In genomic region chr17:41801374-41802062, GRCh38 we compare ENCODE assay signal across 1 cellular context.
TF ChIP-seq lines count a peak whose summit lies in the region.

No MANE protein-coding gene starts in this region.

TF ChIP-seq in HepG2, 621 proteins besides CTCF, POLR2A, EP300 and RAD21 (continued from another document and continues in another):
- TF ChIP-seq ZBTB40 (IDR thresholded peaks at IDR 0.05) (no peak), ZBTB40 (CRISPR knock-in tag; IDR thresholded peaks at IDR 0.05) (no peak), DMAP1 (CRISPR knock-in tag; IDR thresholded peaks at IDR 0.05) (no peak; the same call in 1 of the 2 replicates), HNF4A (CRISPR knock-in tag; IDR thresholded peaks at IDR 0.05) (0 out of 2 replicates have a peak, but pooled peaks have one; percentile 5), LBX2 (CRISPR knock-in tag; IDR thresholded peaks at IDR 0.05; ENCODE audit: borderline replicate concordance) (no peak), ZNF460 (CRISPR knock-in tag; IDR thresholded peaks at IDR 0.05; ENCODE audit: borderline replicate concordance) (no peak), THYN1 (CRISPR knock-in tag; IDR thresholded peaks at IDR 0.05; ENCODE audit: borderline replicate concordance, low read depth) (0 out of 2 replicates have a peak, but pooled peaks have one; percentile 45), ATM (IDR thresholded peaks at IDR 0.05; ENCODE audit: borderline replicate concordance) (no peak), GATAD1 (CRISPR knock-in tag; IDR thresholded peaks at IDR 0.05) (peak; percentile 32; the same call in 1 of the 2 replicates), ZFP1 (CRISPR knock-in tag; IDR thresholded peaks at IDR 0.05) (0 out of 2 replicates have a peak, but pooled peaks have one; percentile 56), HIVEP1 (CRISPR knock-in tag; IDR thresholded peaks at IDR 0.05) (no peak; the same call in 1 of the 2 replicates), JUN (CRISPR knock-in tag; IDR thresholded peaks at IDR 0.05) (no peak), ZFX (CRISPR knock-in tag; IDR thresholded peaks at IDR 0.05; ENCODE audit: low read depth) (peak; percentile 18; the same call in 1 of the 2 replicates), HMG20B (CRISPR knock-in tag; conservative IDR thresholded peaks at IDR 0.05) (no peak; the same call in 1 of the 2 replicates), HOXA3 (CRISPR knock-in tag; IDR thresholded peaks at IDR 0.05) (peak; percentile 48; the same call in 1 of the 2 replicates), TOPORS (CRISPR knock-in tag; IDR thresholded peaks at IDR 0.05) (0 out of 2 replicates have a peak, but pooled peaks have one; percentile 65), PRPF4 (IDR thresholded peaks at IDR 0.05; ENCODE audit: low read depth, low read length, poor library complexity, severe bottlenecking) (no peak), ZNF510 (CRISPR knock-in tag; IDR thresholded peaks at IDR 0.05; ENCODE audit: low read depth) (peak; percentile 89; the same call in 1 of the 2 replicates), ZNF598 (CRISPR knock-in tag; IDR thresholded peaks at IDR 0.05; ENCODE audit: borderline replicate concordance) (0 out of 2 replicates have a peak, but pooled peaks have one; percentile 38), ISX (CRISPR knock-in tag; conservative IDR thresholded peaks at IDR 0.05) (no peak), PHF5A (CRISPR knock-in tag; IDR thresholded peaks at IDR 0.05; ENCODE audit: low read depth, unreplicated experiment) (peak; percentile 64), ZNF841 (CRISPR knock-in tag; IDR thresholded peaks at IDR 0.05; ENCODE audit: borderline replicate concordance) (no peak), STAG1 (CRISPR knock-in tag; IDR thresholded peaks at IDR 0.05) (peak; percentile 94), MXD4 (CRISPR knock-in tag; IDR thresholded peaks at IDR 0.05) (0 out of 2 replicates have a peak, but pooled peaks have one; percentile 27), KLF9 (CRISPR knock-in tag; IDR thresholded peaks at IDR 0.05; ENCODE audit: low read depth) (0 out of 2 replicates have a peak, but pooled peaks have one; percentile 62), ZNF468 (CRISPR knock-in tag; IDR thresholded peaks at IDR 0.05) (no peak), ZNF670 (CRISPR knock-in tag; IDR thresholded peaks at IDR 0.05; ENCODE audit: borderline replicate concordance) (no peak), GLI4 (CRISPR knock-in tag; IDR thresholded peaks at IDR 0.05; ENCODE audit: borderline replicate concordance) (peak; percentile 84; the same call in 1 of the 2 replicates), ZNF850 (CRISPR knock-in tag; conservative IDR thresholded peaks at IDR 0.05) (no peak), ZNF687 (CRISPR knock-in tag; IDR thresholded peaks at IDR 0.05) (peak; percentile 51), CSRNP1 (CRISPR knock-in tag; IDR thresholded peaks at IDR 0.05) (peak; percentile 36; the same call in 1 of the 2 replicates), CBFB (CRISPR knock-in tag; IDR thresholded peaks at IDR 0.05) (peak; percentile 35; the same call in 1 of the 2 replicates), FOXM1 (CRISPR knock-in tag; IDR thresholded peaks at IDR 0.05) (no peak)
- TF ChIP-seq, protein P1, sequence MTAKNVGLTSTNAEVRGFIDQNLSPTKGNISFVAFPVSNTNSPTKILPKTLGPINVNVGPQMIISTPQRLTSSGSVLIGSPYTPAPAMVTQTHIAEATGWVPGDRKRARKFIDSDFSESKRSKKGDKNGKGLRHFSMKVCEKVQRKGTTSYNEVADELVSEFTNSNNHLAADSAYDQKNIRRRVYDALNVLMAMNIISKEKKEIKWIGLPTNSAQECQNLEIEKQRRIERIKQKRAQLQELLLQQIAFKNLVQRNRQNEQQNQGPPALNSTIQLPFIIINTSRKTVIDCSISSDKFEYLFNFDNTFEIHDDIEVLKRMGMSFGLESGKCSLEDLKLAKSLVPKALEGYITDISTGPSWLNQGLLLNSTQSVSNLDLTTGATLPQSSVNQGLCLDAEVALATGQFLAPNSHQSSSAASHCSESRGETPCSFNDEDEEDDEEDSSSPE (CRISPR knock-in tag; IDR thresholded peaks at IDR 0.05): peak; percentile 88
- TF ChIP-seq, protein P2, sequence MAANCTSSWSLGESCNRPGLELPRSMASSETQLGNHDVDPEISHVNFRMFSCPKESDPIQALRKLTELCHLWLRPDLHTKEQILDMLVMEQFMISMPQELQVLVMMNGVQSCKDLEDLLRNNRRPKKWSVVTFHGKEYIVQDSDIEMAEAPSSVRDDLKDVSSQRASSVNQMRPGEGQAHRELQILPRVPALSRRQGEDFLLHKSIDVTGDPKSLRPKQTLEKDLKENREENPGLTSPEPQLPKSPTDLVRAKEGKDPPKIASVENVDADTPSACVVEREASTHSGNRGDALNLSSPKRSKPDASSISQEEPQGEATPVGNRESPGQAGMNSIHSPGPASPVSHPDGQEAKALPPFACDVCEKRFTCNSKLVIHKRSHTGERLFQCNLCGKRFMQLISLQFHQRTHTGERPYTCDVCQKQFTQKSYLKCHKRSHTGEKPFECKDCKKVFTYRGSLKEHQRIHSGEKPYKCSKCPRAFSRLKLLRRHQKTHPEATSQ (CRISPR knock-in tag; IDR thresholded peaks at IDR 0.05; ENCODE audit: borderline replicate concordance): 0 out of 2 replicates have a peak, but pooled peaks have one; percentile 20
- TF ChIP-seq, protein P3, sequence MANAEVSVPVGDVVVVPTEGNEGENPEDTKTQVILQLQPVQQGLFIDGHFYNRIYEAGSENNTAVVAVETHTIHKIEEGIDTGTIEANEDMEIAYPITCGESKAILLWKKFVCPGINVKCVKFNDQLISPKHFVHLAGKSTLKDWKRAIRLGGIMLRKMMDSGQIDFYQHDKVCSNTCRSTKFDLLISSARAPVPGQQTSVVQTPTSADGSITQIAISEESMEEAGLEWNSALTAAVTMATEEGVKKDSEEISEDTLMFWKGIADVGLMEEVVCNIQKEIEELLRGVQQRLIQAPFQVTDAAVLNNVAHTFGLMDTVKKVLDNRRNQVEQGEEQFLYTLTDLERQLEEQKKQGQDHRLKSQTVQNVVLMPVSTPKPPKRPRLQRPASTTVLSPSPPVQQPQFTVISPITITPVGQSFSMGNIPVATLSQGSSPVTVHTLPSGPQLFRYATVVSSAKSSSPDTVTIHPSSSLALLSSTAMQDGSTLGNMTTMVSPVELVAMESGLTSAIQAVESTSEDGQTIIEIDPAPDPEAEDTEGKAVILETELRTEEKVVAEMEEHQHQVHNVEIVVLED (CRISPR knock-in tag; IDR thresholded peaks at IDR 0.05; ENCODE audit: borderline replicate concordance): peak; percentile 42; the same call in 1 of the 2 replicates
- TF ChIP-seq, protein P4, sequence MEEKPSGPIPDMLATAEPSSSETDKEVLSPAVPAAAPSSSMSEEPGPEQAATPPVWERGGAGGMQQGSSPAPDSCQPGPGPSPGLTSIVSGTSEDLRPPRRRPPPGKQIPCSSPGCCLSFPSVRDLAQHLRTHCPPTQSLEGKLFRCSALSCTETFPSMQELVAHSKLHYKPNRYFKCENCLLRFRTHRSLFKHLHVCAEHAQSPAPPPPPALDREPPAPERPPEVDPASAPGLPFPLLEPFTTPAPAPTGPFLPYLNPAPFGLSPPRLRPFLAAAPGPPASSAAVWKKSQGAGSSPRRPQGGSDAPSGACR (CRISPR knock-in tag; IDR thresholded peaks at IDR 0.05): peak; percentile 72
